In genomic region chr9:128341435-128341849, GRCh38 we compare ENCODE assay signal across 7 cellular contexts. TPM values are rescaled to one million over a fixed set of nuclear protein-coding genes. Genes with fewer than 3 reads are reported as not detected.
DNase-seq lines count a peak whose midpoint lies in the region; ATAC-seq and TF ChIP-seq lines count a peak whose summit lies in the region.

No MANE protein-coding gene starts in this region.

- no peaks in the 10 kb centered on the region for H3K9me3 Mint-ChIP-seq in activated naive CD8-positive, alpha-beta T cell treated with anti-CD3 and anti-CD28 coated beads, Interleukin-2, amount 50 U/mL, for 24 hours

- intact Hi-C loops in left ventricle myocardium superior (cut with micrococcal nuclease), result no loop called here
- intact Hi-C loops in aorta (cut with DNase I), result loop anchor here in 1 of 2 donors (10.0 kb wide), 1 partner anchor 47 kb away; no protein-coding TSS in a partner anchor

- H4K20me1 ChIP-seq in MM.1S (ENCODE audit: insufficient read depth, low read length) (no peaks in the 10 kb centered on the region), SU-DHL-6 (ENCODE audit: low read depth, low read length) (no peaks in the 10 kb centered on the region)

- peak; percentile 78 for DNase-seq in MM.1S
- DNase-seq in activated naive CD8-positive, alpha-beta T cell treated with anti-CD3 and anti-CD28 coated beads, Interleukin-2, amount 50 U/mL, for 24 hours, result peak; percentile 73
- peak; percentile 54 for DNase-seq in left ventricle myocardium superior
- peak; percentile 71 for DNase-seq in renal cortical epithelial cell (ENCODE audit: low read depth)
- DNase-seq in aorta, result peak; percentile 56 to 83

- peak; percentile 57 for ATAC-seq in activated naive CD8-positive, alpha-beta T cell treated with anti-CD3 and anti-CD28 coated beads, Interleukin-2, amount 50 U/mL, for 24 hours
- ATAC-seq in left ventricle myocardium superior, result peak; percentile 78
- ATAC-seq in aorta (ENCODE audit: low FRiP score), result peak; percentile 65

- 31 to 32% methylated on average over 13 of the region's 13 CpGs for WGBS in aorta, 2 donors

- H3K36me3 Mint-ChIP-seq in activated naive CD8-positive, alpha-beta T cell treated with anti-CD3 and anti-CD28 coated beads, Interleukin-2, amount 50 U/mL, for 24 hours (ENCODE audit: low read depth), result peaks cover 9% of the 10 kb centered on the region

- H3K4me2 ChIP-seq in MM.1S (ENCODE audit: low read depth, low read length), result peak overlapping the region; percentile 90
- peak overlapping the region; percentile 81 for H3K4me2 ChIP-seq in SU-DHL-6 (ENCODE audit: low read depth, low read length, poor library complexity, severe bottlenecking)

- H3K4me3 ChIP-seq in GM12875 (ENCODE audit: low read depth, low read length) (peak overlapping the region; percentile 73), MM.1S (ENCODE audit: low read length) (peak overlapping the region; percentile 92), SU-DHL-6 (ENCODE audit: insufficient read depth, low read length, poor library complexity, severe bottlenecking) (peak overlapping the region; percentile 69), aorta (ENCODE audit: low read length in 2 of 2) (peak overlapping the region in 1 of 2 donors; percentile 82)

- peaks cover 12% of the 10 kb centered on the region for H3K4me1 Mint-ChIP-seq in activated naive CD8-positive, alpha-beta T cell treated with anti-CD3 and anti-CD28 coated beads, Interleukin-2, amount 50 U/mL, for 24 hours

- H3K9ac ChIP-seq in MM.1S (ENCODE audit: low read length) (peak overlapping the region; percentile 68; the same call in 1 of the 2 replicates), SU-DHL-6 (ENCODE audit: low read length) (peak overlapping the region; percentile 65)

- H3K9me2 ChIP-seq in MM.1S (replicated peaks; ENCODE audit: insufficient read depth, low read length) (no peaks in the 10 kb centered on the region), SU-DHL-6 (replicated peaks; ENCODE audit: insufficient read depth, low read length) (no peaks in the 10 kb centered on the region)

- H3K27ac ChIP-seq in MM.1S (ENCODE audit: low read length), result no peak overlapping the region
- peak overlapping the region; percentile 15 for H3K27ac ChIP-seq in SU-DHL-6 (ENCODE audit: low read depth, low read length)
- no peak overlapping the region for H3K27ac ChIP-seq in aorta (ENCODE audit: low read depth in 1 of 2, low read length in 2 of 2)

- peak overlapping the region; percentile 66 for H2AFZ ChIP-seq in MM.1S (ENCODE audit: low read length)
- peak overlapping the region; percentile 62 for H2AFZ ChIP-seq in SU-DHL-6 (ENCODE audit: low read depth, low read length, severe bottlenecking)

- H3K27ac Mint-ChIP-seq in activated naive CD8-positive, alpha-beta T cell treated with anti-CD3 and anti-CD28 coated beads, Interleukin-2, amount 50 U/mL, for 24 hours, result peak overlapping the region; percentile 86

- H3F3A ChIP-seq in MM.1S (ENCODE audit: insufficient read depth, low read length) (peaks cover 23% of the 10 kb centered on the region), SU-DHL-6 (ENCODE audit: insufficient read depth) (peaks cover 7% of the 10 kb centered on the region; the same call in 1 of the 2 replicates)

- H3K4me3 Mint-ChIP-seq in activated naive CD8-positive, alpha-beta T cell treated with anti-CD3 and anti-CD28 coated beads, Interleukin-2, amount 50 U/mL, for 24 hours, result peak overlapping the region; percentile 92

- H3K27me3 ChIP-seq in MM.1S (replicated peaks; ENCODE audit: insufficient read depth, low read length) (no peaks in the 10 kb centered on the region), SU-DHL-6 (ENCODE audit: low read length) (no peaks in the 10 kb centered on the region), aorta (ENCODE audit: control insufficient read depth in 1 of 2, insufficient read depth in 2 of 2, low read length in 1 of 2) (no peaks in the 10 kb centered on the region)

- no peaks in the 10 kb centered on the region for H3K27me3 Mint-ChIP-seq in activated naive CD8-positive, alpha-beta T cell treated with anti-CD3 and anti-CD28 coated beads, Interleukin-2, amount 50 U/mL, for 24 hours

- H3K4me1 ChIP-seq in MM.1S (ENCODE audit: low read length) (no peaks in the 10 kb centered on the region), aorta (ENCODE audit: control insufficient read depth in 1 of 2, insufficient read depth in 2 of 2, low read length in 2 of 2) (no peaks in the 10 kb centered on the region)

- H3K9me3 ChIP-seq in MM.1S (replicated peaks; ENCODE audit: insufficient read depth, low read length) (no peaks in the 10 kb centered on the region), SU-DHL-6 (ENCODE audit: insufficient read depth, low read length) (no peaks in the 10 kb centered on the region), aorta (ENCODE audit: control insufficient read depth, low read length) (no peaks in the 10 kb centered on the region)

- peak; percentile 78 for TF ChIP-seq CTCF in GM12875 (IDR thresholded peaks at IDR 0.05; ENCODE audit: borderline replicate concordance, insufficient read depth, low read depth, low read length)
- peak; percentile 73 for TF ChIP-seq CTCF in MM.1S (IDR thresholded peaks at IDR 0.05; ENCODE audit: low read length)
- TF ChIP-seq CTCF in SU-DHL-6 (IDR thresholded peaks at IDR 0.05; ENCODE audit: insufficient read depth, low read length, poor library complexity, severe bottlenecking), result peak; percentile 72

- no peaks in the 10 kb centered on the region for H3K36me3 ChIP-seq in MM.1S (replicated peaks; ENCODE audit: insufficient read depth, low read length)
- H3K36me3 ChIP-seq in SU-DHL-6 (ENCODE audit: low read length), result no peaks in the 10 kb centered on the region
- peaks cover 0 to 7% of the 10 kb centered on the region in 2 donors for H3K36me3 ChIP-seq in aorta (ENCODE audit: control insufficient read depth in 1 of 2, insufficient read depth in 2 of 2, low read length in 1 of 2)

- H3K79me2 ChIP-seq in MM.1S (ENCODE audit: low read length) (peaks cover 5% of the 10 kb centered on the region; the same call in 1 of the 2 replicates), SU-DHL-6 (ENCODE audit: insufficient read depth, low read length) (no peaks in the 10 kb centered on the region)

RNA-seq across cellular contexts. Expression of gene SLC27A4, which starts 1.1 kb away (rescaled TPM):
- total RNA-seq in left ventricle myocardium superior, result 19.4 TPM
- 27.6 and 47.5 TPM in 2 replicates for total RNA-seq in renal cortical epithelial cell
- total RNA-seq in aorta, result 10 to 100 TPM; 13.3 to 15.3 TPM
- polyA plus RNA-seq in aorta, result 10 to 100 TPM in 1 of 2 donors, 1 to 10 TPM in 1; 9.4 to 25.8 TPM

RNA-seq across cellular contexts. Expression of gene COQ4, which starts 18.8 kb away (rescaled TPM):
- total RNA-seq in left ventricle myocardium superior, result 30.7 TPM
- 35.5 and 38.2 TPM in 2 replicates for total RNA-seq in renal cortical epithelial cell
- total RNA-seq in aorta, result 10 to 100 TPM; 14.7 to 28.4 TPM
- 10 to 100 TPM; 22.2 to 53.8 TPM for polyA plus RNA-seq in aorta

RNA-seq across cellular contexts. Expression of gene TRUB2, which starts 19.2 kb away (rescaled TPM):
- total RNA-seq in left ventricle myocardium superior, result 41.4 TPM
- 15.2 and 17.4 TPM in 2 replicates for total RNA-seq in renal cortical epithelial cell
- total RNA-seq in aorta, result 10 to 100 TPM; 11.8 to 14.3 TPM
- polyA plus RNA-seq in aorta, result 10 to 100 TPM in 1 of 2 donors, 1 to 10 TPM in 1; 9.8 to 11.1 TPM

RNA-seq across cellular contexts. Expression of gene URM1, which starts 29.7 kb away (rescaled TPM):
- total RNA-seq in left ventricle myocardium superior, result 51.6 TPM
- total RNA-seq in renal cortical epithelial cell, result 21.9 and 43.7 TPM in 2 replicates
- total RNA-seq in aorta, result 10 to 100 TPM; 34.0 to 37.8 TPM
- polyA plus RNA-seq in aorta, result 10 to 100 TPM; 24.7 to 45.5 TPM
